ENCODE assay signal across 23 cellular contexts in the genomic region with DNA sequence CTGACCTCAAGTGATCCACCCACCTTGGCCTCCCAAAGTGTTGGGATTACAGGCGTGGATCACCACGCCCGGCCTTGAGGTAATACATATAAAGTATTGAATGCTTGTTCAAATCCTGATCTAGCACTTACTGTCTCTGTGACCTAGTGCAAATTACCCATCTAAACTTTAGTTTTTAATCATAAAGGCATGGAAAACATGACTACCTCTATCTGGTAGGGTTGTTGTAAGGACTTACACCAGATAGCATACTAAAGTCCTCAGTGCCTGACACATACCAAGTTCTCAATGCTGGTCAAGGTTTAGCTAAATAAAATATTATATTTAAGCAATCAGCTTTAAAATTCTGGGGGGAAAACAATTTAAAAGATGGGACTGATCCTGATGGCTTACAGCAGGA.
"Had no signal": no experiment of that assay in that cellular context is flagged by ENCODE, and none has a peak within 500 bp of the region (broad histone marks: within the 10 kb centered on the region; RNA-seq: fewer than 3 reads in every experiment).

No MANE protein-coding gene starts in this region.

- H3K4me1 Mint-ChIP-seq: mesothelial cell of epicardium had no signal

- DNase-seq: colonic mucosa; cortex of kidney; effector CD8-positive, alpha-beta T cell; effector memory CD8-positive, alpha-beta T cell; endodermal cell; erythroblast; esophagus squamous epithelium; foreskin fibroblast; foreskin melanocyte; gastrocnemius medialis; heart left ventricle; hypothalamus; immature natural killer cell; left cardiac atrium; left lung; left ventricle myocardium superior; lower lobe of right lung; mesenchymal stem cell; mucosa of descending colon; naive B cell had no signal

- H3K4me3 Mint-ChIP-seq: dendritic cell treated with granulocyte-macrophage colony-stimulating factor and Interleukin-4, amounts not matched to agents 40 ng/mL and 50 ng/mL, for 4 days; effector memory CD8-positive, alpha-beta T cell; endodermal cell; immature natural killer cell; mesothelial cell of epicardium had no signal

- H3K27ac Mint-ChIP-seq: dendritic cell treated with granulocyte-macrophage colony-stimulating factor and Interleukin-4, amounts not matched to agents 40 ng/mL and 50 ng/mL, for 4 days; effector memory CD8-positive, alpha-beta T cell; endodermal cell; immature natural killer cell; mesothelial cell of epicardium had no signal

- ATAC-seq: effector memory CD8-positive, alpha-beta T cell; esophagus mucosa; gastrocnemius medialis; heart left ventricle; left cardiac atrium; left lung; left ventricle myocardium superior; lower lobe of right lung; mucosa of descending colon had no signal

- H3K9me3 Mint-ChIP-seq: dendritic cell treated with granulocyte-macrophage colony-stimulating factor and Interleukin-4, amounts not matched to agents 40 ng/mL and 50 ng/mL, for 4 days; effector memory CD8-positive, alpha-beta T cell; endodermal cell; immature natural killer cell; mesothelial cell of epicardium; naive B cell had no signal

- H3K27me3 Mint-ChIP-seq: dendritic cell treated with granulocyte-macrophage colony-stimulating factor and Interleukin-4, amounts not matched to agents 40 ng/mL and 50 ng/mL, for 4 days; effector memory CD8-positive, alpha-beta T cell; naive B cell had no signal
